Comparison of ENCODE assay signal across 8 cellular contexts in genomic region chr11:95095858-95096587, GRCh38. TPM values are rescaled to one million over a fixed set of nuclear protein-coding genes. Genes with fewer than 3 reads are reported as not detected.
A peak's percentile ranks its signal among the peaks of the same experiment; 100 is the strongest.
DNase-seq lines count a peak whose midpoint lies in the region; ATAC-seq lines count a peak whose summit lies in the region.

No MANE protein-coding gene starts in this region.

- H3K9me3 ChIP-seq in aorta (ENCODE audit: control insufficient read depth, low read length), result no peaks in the 10 kb centered on the region

- ATAC-seq in GM18508 (IDR thresholded peaks at IDR 0.05; ENCODE audit: insufficient read depth, unreplicated experiment) (peak; percentile 94), GM21723 (IDR thresholded peaks at IDR 0.05; ENCODE audit: unreplicated experiment) (peak; percentile 82), aorta (ENCODE audit: low FRiP score) (no peak)

- no peak overlapping the region for H3K27ac ChIP-seq in aorta (ENCODE audit: low read depth in 1 of 2, low read length in 2 of 2)

- DNase-seq in KBM-7 (peak; percentile 52), dermis blood vessel endothelial cell (peak; percentile 45), NCI-H2227 (lab: John Stamatoyannopoulos, UW; ENCODE audit: unreplicated experiment) (no peak), AML-193 (lab: John Stamatoyannopoulos, UW) (no peak), NCI-H2081 (lab: John Stamatoyannopoulos, UW) (no peak), aorta (no peak)

- no peak overlapping the region for H3K4me3 ChIP-seq in aorta (ENCODE audit: low read length in 2 of 2)

- no peaks in the 10 kb centered on the region for H3K27me3 ChIP-seq in aorta (ENCODE audit: control insufficient read depth in 1 of 2, insufficient read depth in 2 of 2, low read length in 1 of 2)

- intact Hi-C loops in aorta (cut with DNase I), result loop anchor here in 1 of 2 donors (5.0 kb wide), 1 partner anchor 51 kb away; no protein-coding TSS in a partner anchor

- H3K4me1 ChIP-seq in aorta (ENCODE audit: control insufficient read depth in 1 of 2, insufficient read depth in 2 of 2, low read length in 2 of 2), result peaks cover 0 to 6% of the 10 kb centered on the region in 2 donors

- WGBS in aorta, 2 donors, result 8 to 12% methylated on average over 4 of the region's 4 CpGs

- no peaks in the 10 kb centered on the region for H3K36me3 ChIP-seq in aorta (ENCODE audit: control insufficient read depth in 1 of 2, insufficient read depth in 2 of 2, low read length in 1 of 2)

- in situ Hi-C loops in KBM-7 (cut with MboI; ENCODE audit: low pct_unique_long_range_greater_than_20kb, low sequenced_read_pairs), result no loop called here

RNA-seq across cellular contexts. Expression of gene ENDOD1, which starts 6.4 kb away (rescaled TPM):
- 61.1 and 74.7 TPM in 2 replicates for total RNA-seq in dermis blood vessel endothelial cell
- 10 to 100 TPM; 50.9 to 54.8 TPM for total RNA-seq in aorta
- polyA plus RNA-seq in aorta, result 10 to 100 TPM; 19.0 to 71.8 TPM

RNA-seq across cellular contexts. Expression of gene SRSF8, which starts 29.3 kb away (rescaled TPM):
- total RNA-seq in dermis blood vessel endothelial cell (17.9 and 27.0 TPM in 2 replicates), aorta (10 to 100 TPM; 35.8 to 40.5 TPM)
- 10 to 100 TPM; 41.9 to 45.4 TPM for polyA plus RNA-seq in aorta

RNA-seq across cellular contexts. Expression of gene KDM4F, which starts 46.8 kb away (rescaled TPM):
- total RNA-seq in dermis blood vessel endothelial cell (not detected in 2 replicates), aorta (not detected)
- polyA plus RNA-seq in aorta, result not detected

Comparison
In these comparisons a context has a peak if more than half of its experiments do, and no peak if none do; other contexts are left out.
1. DNase-seq: peak in KBM-7 (single experiment) and dermis blood vessel endothelial cell (single experiment); none in NCI-H2227 (single experiment), AML-193 (0 of 2), NCI-H2081 (0 of 2) and aorta (0 of 2).